ENCODE assay signal across 1 cellular context in genomic region chr7:8228766-8229674, GRCh38.
TF ChIP-seq lines count a peak whose summit lies in the region.

No MANE protein-coding gene starts in this region.

TF ChIP-seq in SK-N-SH treated with all-trans-retinoic acid at 6 μM for 48 hours, 23 proteins besides CTCF, POLR2A, EP300 and RAD21 (continued from another document):
- peak; percentile 100 for TF ChIP-seq TSHZ2 (CRISPR knock-in tag; IDR thresholded peaks at IDR 0.05)
- TF ChIP-seq PPARA (CRISPR knock-in tag; IDR thresholded peaks at IDR 0.05; ENCODE audit: borderline replicate concordance), result peak; percentile 14; the same call in 1 of the 2 replicates
- TF ChIP-seq GLIS3 (CRISPR knock-in tag; IDR thresholded peaks at IDR 0.05), result peak; percentile 97
- TF ChIP-seq RARB (CRISPR knock-in tag; IDR thresholded peaks at IDR 0.05), result no peak
- TF ChIP-seq ZC3H10 (CRISPR knock-in tag; IDR thresholded peaks at IDR 0.05), result no peak
- TF ChIP-seq ISL1 (CRISPR knock-in tag; IDR thresholded peaks at IDR 0.05), result peak; percentile 100
- TF ChIP-seq CREB5 (CRISPR knock-in tag; IDR thresholded peaks at IDR 0.05; ENCODE audit: low read depth), result peak; percentile 99
- no peak for TF ChIP-seq TOX (CRISPR knock-in tag; IDR thresholded peaks at IDR 0.05; ENCODE audit: borderline replicate concordance)
- TF ChIP-seq ZNF8 (CRISPR knock-in tag; IDR thresholded peaks at IDR 0.05), result peak; percentile 79
- peak; percentile 97; the same call in 1 of the 2 replicates for TF ChIP-seq SNAI2 (CRISPR knock-in tag; IDR thresholded peaks at IDR 0.05)
- TF ChIP-seq TCF4 (CRISPR knock-in tag; IDR thresholded peaks at IDR 0.05; ENCODE audit: borderline replicate concordance), result peak; percentile 100
- TF ChIP-seq ZNF565 (CRISPR knock-in tag; conservative IDR thresholded peaks at IDR 0.05; ENCODE audit: low read depth), result peak; percentile 78; the same call in 1 of the 2 replicates
- peak; percentile 92; the same call in 1 of the 2 replicates for TF ChIP-seq ESRRG (CRISPR knock-in tag; IDR thresholded peaks at IDR 0.05)
TF ChIP-seq in SK-N-SH treated with all-trans-retinoic acid at 6 μM for 48 hours: peak in this region for 17.
